ENCODE assay signal across 13 cellular contexts in genomic region chr4:1810765-1811164, GRCh38. TPM values are rescaled to one million over a fixed set of nuclear protein-coding genes. Genes with fewer than 3 reads are reported as not detected.
DNase-seq lines count a peak whose midpoint lies in the region; ATAC-seq and TF ChIP-seq lines count a peak whose summit lies in the region.
"Had no signal": no experiment of that assay in that cellular context is flagged by ENCODE, and none has a peak within 500 bp of the region (broad histone marks: within the 10 kb centered on the region; RNA-seq: fewer than 3 reads in every experiment).

No MANE protein-coding gene starts in this region.

- peaks cover 1% of the 10 kb centered on the region for H3K79me1 ChIP-seq in neuronal stem cell (ENCODE audit: low read depth, low read length)

- intact Hi-C loops in Panc1 (cut with micrococcal nuclease; ENCODE audit: unreplicated experiment), result loop anchor here (1.0 kb wide), 1 partner anchor 62 kb away; no protein-coding TSS in a partner anchor

- H3K4me1 ChIP-seq in BLaER1 (peaks cover 65% of the 10 kb centered on the region), Panc1 (ENCODE audit: control insufficient read depth, insufficient read depth, low read length) (no peaks in the 10 kb centered on the region), neuronal stem cell (ENCODE audit: control insufficient read depth in 2 of 2, insufficient read depth in 1 of 2, low read depth in 1 of 2, low read length in 2 of 2) (no peaks in the 10 kb centered on the region)

- WGBS in neuronal stem cell (ENCODE audit: extremely low coverage in 2 of 2, insufficient read length in 2 of 2, insufficient replicate concordance in 1 of 2), 2 donors, result no CpG with 5 or more reads among the region's 10 CpGs

- POLR2A ChIA-PET in Panc1 (lab: Charles Lee), result no interaction called here

- no peak overlapping the region for H2BK120ac ChIP-seq in neuronal stem cell (ENCODE audit: low read depth, low read length)

- H3K23ac ChIP-seq in neuronal stem cell (ENCODE audit: low read depth, low read length, poor library complexity), result no peak overlapping the region

- H4K20me1 ChIP-seq in BLaER1, result peaks cover 78% of the 10 kb centered on the region

- no peak overlapping the region for H4K91ac ChIP-seq in neuronal stem cell (ENCODE audit: low read depth, low read length, poor library complexity)

- H3K4ac ChIP-seq in neuronal stem cell (ENCODE audit: low read length), result no peak overlapping the region

- 0 out of 2 replicates have a peak overlapping the region, but pooled peaks have one; percentile 3 for H3K9ac ChIP-seq in BLaER1
- peak overlapping the region; percentile 66 for H3K9ac ChIP-seq in neuronal stem cell (ENCODE audit: low read depth, low read length, poor library complexity)

- H2BK15ac ChIP-seq in neuronal stem cell (ENCODE audit: low read length), result no peak overlapping the region

- no TSS peak for BruUV-seq in Panc1 (replicated peaks; lab: Mats Ljungman, UMichigan)

- H3K4me2 ChIP-seq in BLaER1, result no peak overlapping the region
- no peak overlapping the region for H3K4me2 ChIP-seq in neuronal stem cell (ENCODE audit: insufficient read depth, low read length, poor library complexity, severe bottlenecking)

- ATAC-seq in Panc1 (peak; percentile 11; the same call in 1 of the 2 replicates), esophagus mucosa (peak; percentile 5), HG03159 (IDR thresholded peaks at IDR 0.05; ENCODE audit: unreplicated experiment) (no peak), HG03196 (IDR thresholded peaks at IDR 0.05; ENCODE audit: unreplicated experiment) (no peak)

- no peak overlapping the region for H2BK5ac ChIP-seq in neuronal stem cell (ENCODE audit: low read length)

- H3K9me3 ChIP-seq in BLaER1 (no peaks in the 10 kb centered on the region), Panc1 (ENCODE audit: control insufficient read depth, insufficient read depth, low read depth, low read length) (no peaks in the 10 kb centered on the region), neuronal stem cell (replicated peaks in 1 of 2; ENCODE audit: control insufficient read depth in 2 of 2, insufficient read depth in 1 of 2, low read depth in 1 of 2, low read length in 2 of 2) (no peaks in the 10 kb centered on the region)

- CTCF ChIA-PET in Panc1 (lab: Charles Lee), result interaction anchor here (1.4 to 1.8 kb wide), 3 partner anchors 58 to 64 kb away, joined by 4 to 7 read pairs (median 5); no protein-coding TSS in a partner anchor

- H3K4me3 ChIP-seq in BLaER1, result no peak overlapping the region
- no peak overlapping the region for H3K4me3 ChIP-seq in Panc1 (ENCODE audit: low read depth in 2 of 2, low read length in 2 of 2)
- H3K4me3 ChIP-seq in neuronal stem cell (ENCODE audit: low read length in 2 of 2), result no peak overlapping the region

- H3K36me3 ChIP-seq in BLaER1 (peaks cover 41% of the 10 kb centered on the region), Panc1 (ENCODE audit: control insufficient read depth, insufficient read depth, low read length) (no peaks in the 10 kb centered on the region), neuronal stem cell (replicated peaks in 1 of 2; ENCODE audit: control insufficient read depth in 2 of 2, insufficient read depth in 2 of 2, low read length in 2 of 2) (peaks cover 18 to 56% of the 10 kb centered on the region in 2 donors)

- H3K27ac ChIP-seq in BLaER1, result no peak overlapping the region
- H3K27ac ChIP-seq in Panc1 (ENCODE audit: low read length), result no peak overlapping the region
- no peak overlapping the region for H3K27ac ChIP-seq in neuronal stem cell (replicated peaks; ENCODE audit: low read length)

- no peak for TF ChIP-seq CTCF in Panc1 (IDR thresholded peaks at IDR 0.05)

- DNase-seq in Panc1 (ENCODE audit: low read depth, low spot score), result no peak
- DNase-seq in neuronal stem cell (ENCODE audit: low spot score), result no peak
- DNase-seq in HK-2 (ENCODE audit: unreplicated experiment), result no peak
- DNase-seq: DMS79 treated with DMSO at 0.1 percent for 48 hours, GF-D8, GOT3, HFFc6 had no signal

- no peak overlapping the region for H3K14ac ChIP-seq in neuronal stem cell (ENCODE audit: low read length)

- no peak overlapping the region for H2BK12ac ChIP-seq in neuronal stem cell (ENCODE audit: low read length)

- H3K18ac ChIP-seq in neuronal stem cell (ENCODE audit: low read length), result no peak overlapping the region

- in situ Hi-C loops in Panc1 (cut with HindIII; ENCODE audit: low pct_unique_long_range_greater_than_20kb, low sequenced_read_pairs), result no loop called here

- peak overlapping the region; percentile 6 for H2AK5ac ChIP-seq in neuronal stem cell (ENCODE audit: low read depth, low read length)

- H4K8ac ChIP-seq in neuronal stem cell (ENCODE audit: low read depth, low read length), result no peak overlapping the region

- no peak overlapping the region for H2AFZ ChIP-seq in neuronal stem cell (ENCODE audit: low read length)

- H3K27me3 ChIP-seq in BLaER1 (no peaks in the 10 kb centered on the region), Panc1 (ENCODE audit: control insufficient read depth, insufficient read depth, low read length) (no peaks in the 10 kb centered on the region), neuronal stem cell (ENCODE audit: control insufficient read depth in 3 of 3, insufficient read depth in 3 of 3, low read depth in 1 of 3, low read length in 3 of 3) (no peaks in the 10 kb centered on the region)

RNA-seq across cellular contexts. Expression of gene FGFR3, which starts 17.7 kb away (rescaled TPM):
- total RNA-seq in Panc1 (2021; ENCODE audit: unreplicated experiment) (8.2 TPM), esophagus mucosa (150 TPM)
- 10.7 TPM for polyA plus RNA-seq in Panc1 (2012; ENCODE audit: insufficient read length)
- polyA plus RNA-seq in neuronal stem cell (2013, experiment 1 of 2), result 7.2 TPM
- polyA plus RNA-seq in neuronal stem cell (2013, experiment 2 of 2), result 7.6 TPM
- polyA plus RNA-seq: CD14-positive monocyte; CD4-positive, alpha-beta memory T cell had no signal

RNA-seq across cellular contexts. Expression of gene LETM1, which starts 45.2 kb away (rescaled TPM):
- total RNA-seq in Panc1 (2021; ENCODE audit: unreplicated experiment), result 67.6 TPM
- 54.8 TPM for polyA plus RNA-seq in Panc1 (2012; ENCODE audit: insufficient read length)
- total RNA-seq in esophagus mucosa, result 55.0 TPM
- 12.8 TPM for polyA plus RNA-seq in neuronal stem cell (2013, experiment 1 of 2)
- polyA plus RNA-seq in neuronal stem cell (2013, experiment 2 of 2), result 13.8 TPM

Comparison
In these comparisons a context has a peak if more than half of its experiments do, and no peak if none do; other contexts are left out.
1. ATAC-seq: peak in Panc1 (single experiment) and esophagus mucosa (single experiment); none in HG03159 (single experiment) and HG03196 (single experiment).
2. RNA of gene FGFR3, which starts 17.7 kb away (total RNA-seq): 150 TPM in esophagus mucosa (single experiment); 8.2 TPM in Panc1 (single experiment); every median in the first group is over 10 times any median in the second.